13 cellular contexts compared by ENCODE assay signal in the genomic region with DNA sequence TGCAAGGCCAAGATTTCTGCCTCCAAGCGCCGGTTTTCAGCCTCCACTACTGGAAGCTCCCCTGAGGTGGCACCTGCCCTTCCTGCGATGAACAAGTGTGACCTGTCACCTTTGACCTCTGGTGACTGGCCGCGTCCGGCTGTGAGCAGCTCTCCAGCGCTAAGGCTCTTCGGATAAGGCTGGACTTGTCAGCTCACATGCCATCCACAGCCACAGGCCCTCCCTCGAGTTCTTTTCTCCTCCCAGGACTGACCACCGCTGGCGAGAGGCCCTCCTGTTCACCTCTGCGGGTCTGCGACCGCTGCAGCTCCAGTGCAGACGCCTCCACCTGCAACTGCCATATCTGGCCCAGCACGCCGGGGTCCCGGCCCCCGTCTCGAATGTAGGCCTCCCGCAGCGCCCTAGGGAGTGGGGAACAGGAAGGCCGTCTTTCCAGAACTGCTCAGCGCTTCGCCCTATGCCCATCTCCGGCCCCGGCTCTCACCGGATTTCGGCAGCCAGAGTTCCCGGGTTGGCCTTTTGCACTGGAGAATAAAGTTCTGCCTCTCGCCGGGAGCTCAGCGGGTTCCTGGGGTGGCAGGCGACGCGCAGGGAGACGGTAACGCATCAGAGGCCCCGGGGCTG. TPM values are rescaled to one million over a fixed set of nuclear protein-coding genes. Genes with fewer than 3 reads are reported as not detected.
DNase-seq lines count a peak whose midpoint lies in the region; ATAC-seq and TF ChIP-seq lines count a peak whose summit lies in the region.
"Had no signal": no experiment of that assay in that cellular context is flagged by ENCODE, and none has a peak within 500 bp of the region (broad histone marks: within the 10 kb centered on the region; RNA-seq: fewer than 3 reads in every experiment).

No MANE protein-coding gene starts in this region.

- DNase-seq in Right ventricle myocardium superior (no peak), right atrium auricular region (ENCODE audit: low spot score) (no peak), left ventricle myocardium superior (peak; percentile 31), psoas muscle (peak in 1 of 2 donors; percentile 61), DMS53 (lab: John Stamatoyannopoulos, UW) (no peak)
- DNase-seq: cortex of kidney, NCI-H1436 treated with DMSO at 0.1 percent for 48 hours, NCI-H524, T-helper 9 cell had no signal

- peaks cover 59% of the 10 kb centered on the region for H3K36me3 Mint-ChIP-seq in activated T-helper 17 cell treated with anti-CD3 and anti-CD28 coated beads, Interleukin-2, amount 50 U/mL, for 72 hours (ENCODE audit: low read depth)

- H3K4me1 Mint-ChIP-seq in activated T-helper 17 cell treated with anti-CD3 and anti-CD28 coated beads, Interleukin-2, amount 50 U/mL, for 72 hours = no peaks in the 10 kb centered on the region

- H3K9me3 ChIP-seq in right atrium auricular region (no peaks in the 10 kb centered on the region), psoas muscle (no peaks in the 10 kb centered on the region)

- no peaks in the 10 kb centered on the region for H3K9me3 Mint-ChIP-seq in activated T-helper 17 cell treated with anti-CD3 and anti-CD28 coated beads, Interleukin-2, amount 50 U/mL, for 72 hours
- H3K9me3 Mint-ChIP-seq: activated naive CD4-positive, alpha-beta T cell treated with anti-CD3 and anti-CD28 coated beads, Interleukin-2, amount 50 U/mL, for 24 hours had no signal

- H3K36me3 ChIP-seq in right atrium auricular region (peaks cover 23% of the 10 kb centered on the region), psoas muscle (ENCODE audit: insufficient read depth in 1 of 2, low read depth in 1 of 2) (peaks cover 4 to 55% of the 10 kb centered on the region in 2 donors)

- TF ChIP-seq CTCF in right atrium auricular region (IDR thresholded peaks at IDR 0.05) (no peak), psoas muscle (IDR thresholded peaks at IDR 0.05) (no peak)

- no peaks in the 10 kb centered on the region for H3K27me3 ChIP-seq in right atrium auricular region
- H3K27me3 ChIP-seq in psoas muscle (ENCODE audit: insufficient read depth in 3 of 3, low read length in 2 of 3) = no peaks in the 10 kb centered on the region

- no peak overlapping the region for H3K27ac Mint-ChIP-seq in activated T-helper 17 cell treated with anti-CD3 and anti-CD28 coated beads, Interleukin-2, amount 50 U/mL, for 72 hours

- ATAC-seq in Right ventricle myocardium superior (ENCODE audit: poor library complexity) (peak; percentile 30), left ventricle myocardium superior (peak; percentile 23), psoas muscle (peak; percentile 12 to 19 (median 14)), GM18907 (IDR thresholded peaks at IDR 0.05; ENCODE audit: unreplicated experiment) (no peak), HG03565 (IDR thresholded peaks at IDR 0.05; ENCODE audit: unreplicated experiment) (no peak)
- no peak for ATAC-seq in activated T-helper 17 cell treated with anti-CD3 and anti-CD28 coated beads, Interleukin-2, amount 50 U/mL, for 72 hours (replicated peaks)

- H3K4me1 ChIP-seq in right atrium auricular region = peaks cover 0 to 33% of the 10 kb centered on the region in 2 donors
- H3K4me1 ChIP-seq in psoas muscle = no peaks in the 10 kb centered on the region

- intact Hi-C loops in Right ventricle myocardium superior (cut with DNase I) (no loop called here), left ventricle myocardium superior (cut with micrococcal nuclease) (no loop called here), psoas muscle (cut with DNase I) (no loop called here)

- H3K27ac ChIP-seq in right atrium auricular region (peak overlapping the region in 1 of 2 donors; percentile 36), psoas muscle (no peak overlapping the region)

- no peak overlapping the region for H3K4me3 Mint-ChIP-seq in activated T-helper 17 cell treated with anti-CD3 and anti-CD28 coated beads, Interleukin-2, amount 50 U/mL, for 72 hours
- H3K4me3 Mint-ChIP-seq: activated naive CD4-positive, alpha-beta T cell treated with anti-CD3 and anti-CD28 coated beads, Interleukin-2, amount 50 U/mL, for 24 hours had no signal

- WGBS in psoas muscle, 3 donors = 53 to 55% (median 54%) methylated on average over 39 of the region's 39 CpGs

- H3K4me3 ChIP-seq in right atrium auricular region = peak overlapping the region in 1 of 2 donors; percentile 20
- H3K4me3 ChIP-seq in psoas muscle = peak overlapping the region; percentile 52

- H3K27me3 Mint-ChIP-seq in activated T-helper 17 cell treated with anti-CD3 and anti-CD28 coated beads, Interleukin-2, amount 50 U/mL, for 72 hours = no peaks in the 10 kb centered on the region
- H3K27me3 Mint-ChIP-seq: activated naive CD4-positive, alpha-beta T cell treated with anti-CD3 and anti-CD28 coated beads, Interleukin-2, amount 50 U/mL, for 24 hours had no signal

RNA-seq across cellular contexts. Expression of a gene that starts 1.5 kb away (rescaled TPM):
- 1.0 TPM for total RNA-seq in Right ventricle myocardium superior
- under 1 TPM; 0.39 to 0.52 TPM for total RNA-seq in right atrium auricular region
- 0.64 TPM for total RNA-seq in left ventricle myocardium superior
- 1 to 10 TPM; 1.2 to 1.7 (median 1.3) TPM for total RNA-seq in psoas muscle
- polyA plus RNA-seq in psoas muscle = 1 to 10 TPM in 2 of 3 donors, under 1 TPM in 1; 0.69 to 2.1 (median 1.1) TPM
- total RNA-seq in activated T-helper 17 cell treated with anti-CD3 and anti-CD28 coated beads, Interleukin-2, amount 50 U/mL, for 72 hours = 1 to 10 TPM; 4.4 to 4.7 TPM

RNA-seq across cellular contexts. Expression of a gene that starts 38.5 kb away (rescaled TPM):
- total RNA-seq in Right ventricle myocardium superior (28.7 TPM), right atrium auricular region (10 to 100 TPM; 30.6 to 32.3 TPM), left ventricle myocardium superior (29.5 TPM), psoas muscle (10 to 100 TPM; 15.3 to 29.7 (median 28.1) TPM)
- 10 to 100 TPM; 28.6 to 54.6 (median 37.9) TPM for polyA plus RNA-seq in psoas muscle
- 100 to 1,000 TPM; 113 to 224 TPM for total RNA-seq in activated T-helper 17 cell treated with anti-CD3 and anti-CD28 coated beads, Interleukin-2, amount 50 U/mL, for 72 hours

Comparison
In these comparisons a context has a peak if more than half of its experiments do, and no peak if none do; other contexts are left out.
1. ATAC-seq: peak in Right ventricle myocardium superior (single experiment), left ventricle myocardium superior (single experiment) and psoas muscle (4 of 4); none in GM18907 (single experiment), HG03565 (single experiment) and activated T-helper 17 cell treated with anti-CD3 and anti-CD28 coated beads, Interleukin-2, amount 50 U/mL, for 72 hours (single experiment).